In genomic region chr1:164602480-164603093, GRCh38 we compare ENCODE assay signal across 8 cellular contexts. TPM values are rescaled to one million over a fixed set of nuclear protein-coding genes. Genes with fewer than 3 reads are reported as not detected.
DNase-seq lines count a peak whose midpoint lies in the region; ATAC-seq, FAIRE-seq and TF ChIP-seq lines count a peak whose summit lies in the region.

No MANE protein-coding gene starts in this region.

- H3K4me3 Mint-ChIP-seq in glutamatergic neuron (ENCODE audit: unreplicated experiment) = peak overlapping the region; percentile 44

- no peaks in the 10 kb centered on the region for H3K27me3 Mint-ChIP-seq in glutamatergic neuron (ENCODE audit: unreplicated experiment)

- H3K4me1 ChIP-seq in ES-I3 (ENCODE audit: insufficient read depth, low read length) (peaks cover 35% of the 10 kb centered on the region), Peyer's patch (peaks cover 0 to 24% (median 0%) of the 10 kb centered on the region in 4 donors)

- no peaks in the 10 kb centered on the region for H3K9me3 ChIP-seq in ES-I3 (ENCODE audit: control insufficient read depth, insufficient read depth, low read length)
- H3K9me3 ChIP-seq in Peyer's patch = no peaks in the 10 kb centered on the region

- H3K9me3 Mint-ChIP-seq in glutamatergic neuron (ENCODE audit: unreplicated experiment) = no peaks in the 10 kb centered on the region

- no peak for TF ChIP-seq POLR2A in Peyer's patch (IDR thresholded peaks at IDR 0.05)

- H3K9ac ChIP-seq in ES-I3 (ENCODE audit: low read depth, low read length) = peak overlapping the region; percentile 41

- ATAC-seq in GM21390 (IDR thresholded peaks at IDR 0.05; ENCODE audit: unreplicated experiment) (no peak), GM18907 (IDR thresholded peaks at IDR 0.05; ENCODE audit: unreplicated experiment) (no peak), HG03097 (IDR thresholded peaks at IDR 0.05; ENCODE audit: low FRiP score, unreplicated experiment) (no peak)

- no peak for FAIRE-seq in frontal cortex (lab: Jason Lieb, UNC)

- peaks cover 29% of the 10 kb centered on the region for H3K4me1 Mint-ChIP-seq in glutamatergic neuron (ENCODE audit: low read depth, unreplicated experiment)

- no peaks in the 10 kb centered on the region for H3K27me3 ChIP-seq in Peyer's patch

- H3K4me3 ChIP-seq in Peyer's patch (peak overlapping the region in 1 of 4 donors; percentile 5), retinal pigment epithelial cell (ENCODE audit: low read length) (no peak overlapping the region)

- peaks cover 4% of the 10 kb centered on the region for H3K36me3 Mint-ChIP-seq in glutamatergic neuron (ENCODE audit: unreplicated experiment)

- no peak overlapping the region for H3K27ac Mint-ChIP-seq in glutamatergic neuron (ENCODE audit: unreplicated experiment)

- TF ChIP-seq CTCF in Peyer's patch (IDR thresholded peaks at IDR 0.05) (no peak), glutamatergic neuron (IDR thresholded peaks at IDR 0.05; ENCODE audit: partially characterized antibody, unreplicated experiment) (no peak), retinal pigment epithelial cell (conservative IDR thresholded peaks at IDR 0.05; ENCODE audit: low read depth, low read length) (peak; percentile 5)

- no peaks in the 10 kb centered on the region for H3K36me3 ChIP-seq in ES-I3 (ENCODE audit: insufficient read depth, low read length)
- no peaks in the 10 kb centered on the region for H3K36me3 ChIP-seq in Peyer's patch

- DNase-seq in Peyer's patch = peak in 1 of 3 donors; percentile 57
- DNase-seq in glutamatergic neuron = no peak
- peak; percentile 81 for DNase-seq in retinal pigment epithelial cell (ENCODE audit: low read depth)
- DNase-seq in frontal cortex (ENCODE audit: low spot score in 2 of 2) = no peak

- peak overlapping the region in 3 of 4 donors; percentile 15 to 68 (median 66) for H3K27ac ChIP-seq in Peyer's patch

RNA-seq across cellular contexts. Expression of gene PBX1, which starts 43.6 kb away (rescaled TPM):
- total RNA-seq in Peyer's patch (10 to 100 TPM; 20.6 to 57.5 (median 40.4) TPM), glutamatergic neuron (ENCODE audit: unreplicated experiment) (98.7 TPM), frontal cortex (197 TPM)
